ENCODE assay signal across 1 cellular context in genomic region chr1:26431979-26432695, GRCh38.
TF ChIP-seq lines count a peak whose summit lies in the region.

Gene DHDDS, plus strand, starts transcription at chr1:26432321. Its CDS starts 625 bp downstream, at chr1:26432946.

TF ChIP-seq in K562, 482 proteins besides CTCF, POLR2A, EP300 and RAD21 (continued from another document and continues in another):
- TF ChIP-seq, protein P1, sequence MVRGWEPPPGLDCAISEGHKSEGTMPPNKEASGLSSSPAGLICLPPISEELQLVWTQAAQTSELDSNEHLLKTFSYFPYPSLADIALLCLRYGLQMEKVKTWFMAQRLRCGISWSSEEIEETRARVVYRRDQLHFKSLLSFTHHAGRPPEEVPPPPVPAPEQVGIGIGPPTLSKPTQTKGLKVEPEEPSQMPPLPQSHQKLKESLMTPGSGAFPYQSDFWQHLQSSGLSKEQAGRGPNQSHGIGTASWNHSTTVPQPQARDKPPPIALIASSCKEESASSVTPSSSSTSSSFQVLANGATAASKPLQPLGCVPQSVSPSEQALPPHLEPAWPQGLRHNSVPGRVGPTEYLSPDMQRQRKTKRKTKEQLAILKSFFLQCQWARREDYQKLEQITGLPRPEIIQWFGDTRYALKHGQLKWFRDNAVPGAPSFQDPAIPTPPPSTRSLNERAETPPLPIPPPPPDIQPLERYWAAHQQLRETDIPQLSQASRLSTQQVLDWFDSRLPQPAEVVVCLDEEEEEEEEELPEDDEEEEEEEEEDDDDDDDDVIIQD (CRISPR knock-in tag; IDR thresholded peaks at IDR 0.05), result no peak
- no peak for TF ChIP-seq NFYB (IDR thresholded peaks at IDR 0.05; ENCODE audit: extremely low read depth, insufficient read length)
- peak; percentile 98 for TF ChIP-seq RB1 (IDR thresholded peaks at IDR 0.05; ENCODE audit: low read depth)
- no peak for TF ChIP-seq TSHZ1 (CRISPR knock-in tag; IDR thresholded peaks at IDR 0.05)
- no peak for TF ChIP-seq THRA (IDR thresholded peaks at IDR 0.05)
- TF ChIP-seq L3MBTL2 (IDR thresholded peaks at IDR 0.05), result peak; percentile 100
- TF ChIP-seq, protein P2, sequence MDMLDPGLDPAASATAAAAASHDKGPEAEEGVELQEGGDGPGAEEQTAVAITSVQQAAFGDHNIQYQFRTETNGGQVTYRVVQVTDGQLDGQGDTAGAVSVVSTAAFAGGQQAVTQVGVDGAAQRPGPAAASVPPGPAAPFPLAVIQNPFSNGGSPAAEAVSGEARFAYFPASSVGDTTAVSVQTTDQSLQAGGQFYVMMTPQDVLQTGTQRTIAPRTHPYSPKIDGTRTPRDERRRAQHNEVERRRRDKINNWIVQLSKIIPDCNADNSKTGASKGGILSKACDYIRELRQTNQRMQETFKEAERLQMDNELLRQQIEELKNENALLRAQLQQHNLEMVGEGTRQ (CRISPR knock-in tag; IDR thresholded peaks at IDR 0.05), result peak; percentile 100
- no peak for TF ChIP-seq ZNF165 (CRISPR knock-in tag; IDR thresholded peaks at IDR 0.05; ENCODE audit: borderline replicate concordance)
- no peak for TF ChIP-seq RBM22 (IDR thresholded peaks at IDR 0.05; ENCODE audit: low read depth, low read length, poor library complexity, severe bottlenecking)
- no peak for TF ChIP-seq KDM1A (IDR thresholded peaks at IDR 0.05)
- no peak for TF ChIP-seq SRSF3 (IDR thresholded peaks at IDR 0.05; ENCODE audit: insufficient read depth, low read length)
- TF ChIP-seq ZNF232 (CRISPR knock-in tag; IDR thresholded peaks at IDR 0.05), result peak; percentile 75; the same call in 1 of the 2 replicates
- TF ChIP-seq NFRKB (IDR thresholded peaks at IDR 0.05; ENCODE audit: low read depth), result no peak; the same call in 1 of the 2 replicates
- TF ChIP-seq FOXA1 (IDR thresholded peaks at IDR 0.05; ENCODE audit: borderline replicate concordance), result no peak
- TF ChIP-seq RAD51 (IDR thresholded peaks at IDR 0.05; ENCODE audit: borderline replicate concordance, low read depth), result peak; percentile 99
- no peak for TF ChIP-seq U2AF1 (optimal IDR thresholded peaks at IDR 0.05; ENCODE audit: low read depth, low read length)
- no peak for TF ChIP-seq ZNF75A (CRISPR knock-in tag; IDR thresholded peaks at IDR 0.05)
- TF ChIP-seq, protein P3, sequence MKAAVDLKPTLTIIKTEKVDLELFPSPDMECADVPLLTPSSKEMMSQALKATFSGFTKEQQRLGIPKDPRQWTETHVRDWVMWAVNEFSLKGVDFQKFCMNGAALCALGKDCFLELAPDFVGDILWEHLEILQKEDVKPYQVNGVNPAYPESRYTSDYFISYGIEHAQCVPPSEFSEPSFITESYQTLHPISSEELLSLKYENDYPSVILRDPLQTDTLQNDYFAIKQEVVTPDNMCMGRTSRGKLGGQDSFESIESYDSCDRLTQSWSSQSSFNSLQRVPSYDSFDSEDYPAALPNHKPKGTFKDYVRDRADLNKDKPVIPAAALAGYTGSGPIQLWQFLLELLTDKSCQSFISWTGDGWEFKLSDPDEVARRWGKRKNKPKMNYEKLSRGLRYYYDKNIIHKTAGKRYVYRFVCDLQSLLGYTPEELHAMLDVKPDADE (conservative IDR thresholded peaks at IDR 0.05; ENCODE audit: control insufficient read depth, low read depth, low read length), result peak; percentile 91
- TF ChIP-seq, protein P4, sequence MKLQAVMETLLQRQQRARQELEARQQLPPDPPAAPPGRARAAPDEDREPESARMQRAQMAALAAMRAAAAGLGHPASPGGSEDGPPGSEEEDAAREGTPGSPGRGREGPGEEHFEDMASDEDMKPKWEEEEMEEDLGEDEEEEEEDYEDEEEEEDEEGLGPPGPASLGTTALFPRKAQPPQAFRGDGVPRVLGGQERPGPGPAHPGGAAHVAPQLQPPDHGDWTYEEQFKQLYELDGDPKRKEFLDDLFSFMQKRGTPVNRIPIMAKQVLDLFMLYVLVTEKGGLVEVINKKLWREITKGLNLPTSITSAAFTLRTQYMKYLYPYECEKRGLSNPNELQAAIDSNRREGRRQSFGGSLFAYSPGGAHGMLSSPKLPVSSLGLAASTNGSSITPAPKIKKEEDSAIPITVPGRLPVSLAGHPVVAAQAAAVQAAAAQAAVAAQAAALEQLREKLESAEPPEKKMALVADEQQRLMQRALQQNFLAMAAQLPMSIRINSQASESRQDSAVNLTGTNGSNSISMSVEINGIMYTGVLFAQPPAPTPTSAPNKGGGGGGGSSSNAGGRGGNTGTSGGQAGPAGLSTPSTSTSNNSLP (IDR thresholded peaks at IDR 0.05; ENCODE audit: borderline replicate concordance, low read depth, low read length), result no peak
- TF ChIP-seq MXD1 (CRISPR knock-in tag; IDR thresholded peaks at IDR 0.05; ENCODE audit: borderline replicate concordance, poor library complexity, severe bottlenecking), result peak; percentile 95
- peak; percentile 100 for TF ChIP-seq MTA1 (IDR thresholded peaks at IDR 0.05; ENCODE audit: borderline replicate concordance)
- TF ChIP-seq TFAM (CRISPR knock-in tag; conservative IDR thresholded peaks at IDR 0.05), result no peak
- peak in 1 of 2 experiments; percentile 99; a peak in 3 of 4 replicates for TF ChIP-seq TBL1XR1 (IDR thresholded peaks at IDR 0.05; ENCODE audit: low read length in 2 of 2)
- TF ChIP-seq ZNF780A (CRISPR knock-in tag; IDR thresholded peaks at IDR 0.05), result no peak
- peak; percentile 94 for TF ChIP-seq CHD2 (IDR thresholded peaks at IDR 0.05; ENCODE audit: low read depth, low read length)
- TF ChIP-seq HMG20B (CRISPR knock-in tag; IDR thresholded peaks at IDR 0.05), result no peak
- TF ChIP-seq, protein P5, sequence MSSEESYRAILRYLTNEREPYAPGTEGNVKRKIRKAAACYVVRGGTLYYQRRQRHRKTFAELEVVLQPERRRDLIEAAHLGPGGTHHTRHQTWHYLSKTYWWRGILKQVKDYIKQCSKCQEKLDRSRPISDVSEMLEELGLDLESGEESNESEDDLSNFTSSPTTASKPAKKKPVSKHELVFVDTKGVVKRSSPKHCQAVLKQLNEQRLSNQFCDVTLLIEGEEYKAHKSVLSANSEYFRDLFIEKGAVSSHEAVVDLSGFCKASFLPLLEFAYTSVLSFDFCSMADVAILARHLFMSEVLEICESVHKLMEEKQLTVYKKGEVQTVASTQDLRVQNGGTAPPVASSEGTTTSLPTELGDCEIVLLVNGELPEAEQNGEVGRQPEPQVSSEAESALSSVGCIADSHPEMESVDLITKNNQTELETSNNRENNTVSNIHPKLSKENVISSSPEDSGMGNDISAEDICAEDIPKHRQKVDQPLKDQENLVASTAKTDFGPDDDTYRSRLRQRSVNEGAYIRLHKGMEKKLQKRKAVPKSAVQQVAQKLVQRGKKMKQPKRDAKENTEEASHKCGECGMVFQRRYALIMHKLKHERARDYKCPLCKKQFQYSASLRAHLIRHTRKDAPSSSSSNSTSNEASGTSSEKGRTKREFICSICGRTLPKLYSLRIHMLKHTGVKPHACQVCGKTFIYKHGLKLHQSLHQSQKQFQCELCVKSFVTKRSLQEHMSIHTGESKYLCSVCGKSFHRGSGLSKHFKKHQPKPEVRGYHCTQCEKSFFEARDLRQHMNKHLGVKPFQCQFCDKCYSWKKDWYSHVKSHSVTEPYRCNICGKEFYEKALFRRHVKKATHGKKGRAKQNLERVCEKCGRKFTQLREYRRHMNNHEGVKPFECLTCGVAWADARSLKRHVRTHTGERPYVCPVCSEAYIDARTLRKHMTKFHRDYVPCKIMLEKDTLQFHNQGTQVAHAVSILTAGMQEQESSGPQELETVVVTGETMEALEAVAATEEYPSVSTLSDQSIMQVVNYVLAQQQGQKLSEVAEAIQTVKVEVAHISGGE (CRISPR knock-in tag; IDR thresholded peaks at IDR 0.05), result peak in 1 of 3 experiments; percentile 75; a peak in 2 of 6 replicates
- peak; percentile 91 for TF ChIP-seq ZNF589 (CRISPR knock-in tag; IDR thresholded peaks at IDR 0.05; ENCODE audit: low read depth)
- no peak for TF ChIP-seq ZNF274 (IDR thresholded peaks at IDR 0.05; ENCODE audit: borderline replicate concordance, low read depth, low read length)
- peak; percentile 98 for TF ChIP-seq DACH1 (IDR thresholded peaks at IDR 0.05; ENCODE audit: partially characterized antibody)
- TF ChIP-seq NFATC3 (IDR thresholded peaks at IDR 0.05), result peak; percentile 77; the same call in 1 of the 2 replicates
- TF ChIP-seq ZNF239 (CRISPR knock-in tag; IDR thresholded peaks at IDR 0.05), result no peak
- TF ChIP-seq FOXK2 (conservative IDR thresholded peaks at IDR 0.05 in 1 of 2, IDR thresholded peaks at IDR 0.05 in 1 of 2; ENCODE audit: low read depth in 2 of 2), result peak; percentile 93 to 94
- peak in 1 of 2 experiments; percentile 96; a peak in 2 of 4 replicates for TF ChIP-seq CSDE1 (IDR thresholded peaks at IDR 0.05)
- TF ChIP-seq, protein P6, sequence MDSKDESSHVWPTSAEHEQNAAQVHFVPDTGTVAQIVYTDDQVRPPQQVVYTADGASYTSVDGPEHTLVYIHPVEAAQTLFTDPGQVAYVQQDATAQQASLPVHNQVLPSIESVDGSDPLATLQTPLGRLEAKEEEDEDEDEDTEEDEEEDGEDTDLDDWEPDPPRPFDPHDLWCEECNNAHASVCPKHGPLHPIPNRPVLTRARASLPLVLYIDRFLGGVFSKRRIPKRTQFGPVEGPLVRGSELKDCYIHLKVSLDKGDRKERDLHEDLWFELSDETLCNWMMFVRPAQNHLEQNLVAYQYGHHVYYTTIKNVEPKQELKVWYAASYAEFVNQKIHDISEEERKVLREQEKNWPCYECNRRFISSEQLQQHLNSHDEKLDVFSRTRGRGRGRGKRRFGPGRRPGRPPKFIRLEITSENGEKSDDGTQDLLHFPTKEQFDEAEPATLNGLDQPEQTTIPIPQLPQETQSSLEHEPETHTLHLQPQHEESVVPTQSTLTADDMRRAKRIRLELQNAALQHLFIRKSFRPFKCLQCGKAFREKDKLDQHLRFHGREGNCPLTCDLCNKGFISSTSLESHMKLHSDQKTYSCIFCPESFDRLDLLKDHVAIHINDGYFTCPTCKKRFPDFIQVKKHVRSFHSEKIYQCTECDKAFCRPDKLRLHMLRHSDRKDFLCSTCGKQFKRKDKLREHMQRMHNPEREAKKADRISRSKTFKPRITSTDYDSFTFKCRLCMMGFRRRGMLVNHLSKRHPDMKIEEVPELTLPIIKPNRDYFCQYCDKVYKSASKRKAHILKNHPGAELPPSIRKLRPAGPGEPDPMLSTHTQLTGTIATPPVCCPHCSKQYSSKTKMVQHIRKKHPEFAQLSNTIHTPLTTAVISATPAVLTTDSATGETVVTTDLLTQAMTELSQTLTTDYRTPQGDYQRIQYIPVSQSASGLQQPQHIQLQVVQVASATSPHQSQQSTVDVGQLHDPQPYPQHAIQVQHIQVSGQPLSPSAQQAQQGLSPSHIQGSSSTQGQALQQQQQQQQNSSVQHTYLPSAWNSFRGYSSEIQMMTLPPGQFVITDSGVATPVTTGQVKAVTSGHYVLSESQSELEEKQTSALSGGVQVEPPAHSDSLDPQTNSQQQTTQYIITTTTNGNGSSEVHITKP (IDR thresholded peaks at IDR 0.05; ENCODE audit: partially characterized antibody), result peak; percentile 66
- TF ChIP-seq HDAC8 (tag; IDR thresholded peaks at IDR 0.05), result peak; percentile 80; the same call in 1 of the 2 replicates
- TF ChIP-seq SMARCB1 (IDR thresholded peaks at IDR 0.05; ENCODE audit: insufficient read length, low read depth), result no peak
- no peak for TF ChIP-seq ZNF124 (CRISPR knock-in tag; IDR thresholded peaks at IDR 0.05)
